ENCODE assay signal across 8 cellular contexts in genomic region chr6:135094403-135094821, GRCh38. TPM values are rescaled to one million over a fixed set of nuclear protein-coding genes. Genes with fewer than 3 reads are reported as not detected.
DNase-seq lines count a peak whose midpoint lies in the region; ATAC-seq lines count a peak whose summit lies in the region.

No MANE protein-coding gene starts in this region.

- H3K36me3 ChIP-seq in SJCRH30, result no peaks in the 10 kb centered on the region

- no peak overlapping the region for H3K4me3 ChIP-seq in SJCRH30

- peak; percentile 43 for DNase-seq in stimulated activated CD4-positive, alpha-beta T cell treated with anti-CD3 and anti-CD28 coated beads, Interleukin-1b, Interleukin-23, amount 100 ng/mL, for 48 hours
- DNase-seq in stimulated activated CD4-positive, alpha-beta T cell treated with anti-CD3 and anti-CD28 coated beads, Interleukin-2, amount 100 ng/mL, for 48 hours, result no peak
- peak; percentile 18 for DNase-seq in activated effector memory CD4-positive, alpha-beta T cell treated with Interleukin-2 at 50 U/mL for 16 hours
- no peak for DNase-seq in GM19240 (ENCODE audit: insufficient read length, low spot score)
- no peak for DNase-seq in NCI-H1092 (lab: John Stamatoyannopoulos, UW)
- no peak for DNase-seq in dedifferentiated amniotic fluid mesenchymal stem cell (ENCODE audit: extremely low spot score)
- no peak for DNase-seq in SJCRH30

- no peaks in the 10 kb centered on the region for H3K27me3 ChIP-seq in SJCRH30

- H3K27ac ChIP-seq in SJCRH30, result no peak overlapping the region

- H3K4me1 ChIP-seq in SJCRH30, result peaks cover 4% of the 10 kb centered on the region; the same call in 1 of the 2 replicates

- no peaks in the 10 kb centered on the region for H3K9me3 ChIP-seq in SJCRH30 (replicated peaks)

- peak; percentile 55 for ATAC-seq in HG03439 (IDR thresholded peaks at IDR 0.05; ENCODE audit: unreplicated experiment)

RNA-seq across cellular contexts. Expression of gene HBS1L, which starts 39.8 kb away (rescaled TPM):
- 130 and 139 TPM in 2 replicates for total RNA-seq in SJCRH30 (2014; rRNA removed; shearing (Covaris generic))

Comparison
In these comparisons a context has a peak if more than half of its experiments do, and no peak if none do; other contexts are left out.
1. DNase-seq: peak in stimulated activated CD4-positive, alpha-beta T cell treated with anti-CD3 and anti-CD28 coated beads, Interleukin-1b, Interleukin-23, amount 100 ng/mL, for 48 hours (single experiment) and activated effector memory CD4-positive, alpha-beta T cell treated with Interleukin-2 at 50 U/mL for 16 hours (single experiment); none in stimulated activated CD4-positive, alpha-beta T cell treated with anti-CD3 and anti-CD28 coated beads, Interleukin-2, amount 100 ng/mL, for 48 hours (0 of 2), GM19240 (single experiment), NCI-H1092 (single experiment), dedifferentiated amniotic fluid mesenchymal stem cell (single experiment) and SJCRH30 (0 of 2).